Comparison of ENCODE assay signal across 13 cellular contexts in the genomic region with DNA sequence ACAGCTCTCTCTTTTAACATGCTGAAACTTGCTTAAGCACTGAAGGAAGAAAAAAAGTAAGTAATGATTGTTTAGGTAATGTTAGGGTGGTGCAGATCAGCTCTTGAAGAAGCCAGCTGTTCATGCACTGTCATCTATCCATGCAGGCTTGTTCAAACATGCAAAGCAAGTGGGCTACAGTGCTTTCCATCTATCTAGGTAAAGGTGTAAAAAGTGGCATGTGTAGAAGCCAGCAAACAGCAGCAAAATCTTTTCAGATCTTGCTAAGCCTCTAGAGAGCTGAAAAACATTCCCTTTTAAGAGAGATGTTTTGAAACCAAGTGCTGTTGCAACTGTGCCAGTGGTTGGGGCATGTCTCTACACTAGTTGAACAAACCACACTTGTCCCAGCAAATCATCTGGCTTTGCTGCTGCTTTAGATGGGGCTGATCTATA.
DNase-seq lines count a peak whose midpoint lies in the region; ATAC-seq and TF ChIP-seq lines count a peak whose summit lies in the region.
"Had no signal": no experiment of that assay in that cellular context is flagged by ENCODE, and none has a peak within 500 bp of the region (broad histone marks: within the 10 kb centered on the region; RNA-seq: fewer than 3 reads in every experiment).

No MANE protein-coding gene starts in this region.

- no peak for TF ChIP-seq CTCF in GM12865 (IDR thresholded peaks at IDR 0.05; ENCODE audit: insufficient read depth, low read depth, low read length, missing control alignments)

- no peak overlapping the region for H3K4me3 Mint-ChIP-seq in activated T-helper 1 cell treated with anti-CD3 and anti-CD28 coated beads, Interleukin-12 subunit alpha, Interleukin-12 subunit beta, Interleukin-2, Interleukin-4 antibody, amounts not matched to agents 30 ng/mL and 10 ng/mL and 1 ng/mL, durations not matched to agents 14 hours and 24 hours and 36 hours
- H3K4me3 Mint-ChIP-seq: brain; stimulated activated effector memory CD8-positive, alpha-beta T cell treated with anti-CD3 and anti-CD28 coated beads, Interleukin-12 subunit alpha, Interleukin-12 subunit beta, amount 100 ng/mL, for 72 hours had no signal

- no peaks in the 10 kb centered on the region for H3K9me3 Mint-ChIP-seq in activated T-helper 1 cell treated with anti-CD3 and anti-CD28 coated beads, Interleukin-12 subunit alpha, Interleukin-12 subunit beta, Interleukin-2, Interleukin-4 antibody, amounts not matched to agents 30 ng/mL and 10 ng/mL and 1 ng/mL, durations not matched to agents 14 hours and 24 hours and 36 hours

- ATAC-seq in GM21381 (IDR thresholded peaks at IDR 0.05; ENCODE audit: unreplicated experiment) (peak; percentile 67), HG03378 (IDR thresholded peaks at IDR 0.05; ENCODE audit: unreplicated experiment) (peak; percentile 94), GM19328 (IDR thresholded peaks at IDR 0.05; ENCODE audit: unreplicated experiment) (no peak)
- ATAC-seq: stimulated activated effector memory CD8-positive, alpha-beta T cell treated with anti-CD3 and anti-CD28 coated beads, Interleukin-12 subunit alpha, Interleukin-12 subunit beta, amount 100 ng/mL, for 72 hours had no signal

- peaks cover 4% of the 10 kb centered on the region for H3K27me3 Mint-ChIP-seq in activated T-helper 1 cell treated with anti-CD3 and anti-CD28 coated beads, Interleukin-12 subunit alpha, Interleukin-12 subunit beta, Interleukin-2, Interleukin-4 antibody, amounts not matched to agents 30 ng/mL and 10 ng/mL and 1 ng/mL, durations not matched to agents 14 hours and 24 hours and 36 hours (ENCODE audit: insufficient read depth)

- intact Hi-C loops in activated T-helper 1 cell treated with anti-CD3 and anti-CD28 coated beads, Interleukin-12 subunit alpha, Interleukin-12 subunit beta, Interleukin-2, Interleukin-4 antibody, amounts not matched to agents 30 ng/mL and 10 ng/mL and 1 ng/mL, durations not matched to agents 14 hours and 24 hours and 36 hours (cut with micrococcal nuclease) = no loop called here

- H3K27ac Mint-ChIP-seq in activated T-helper 1 cell treated with anti-CD3 and anti-CD28 coated beads, Interleukin-12 subunit alpha, Interleukin-12 subunit beta, Interleukin-2, Interleukin-4 antibody, amounts not matched to agents 30 ng/mL and 10 ng/mL and 1 ng/mL, durations not matched to agents 14 hours and 24 hours and 36 hours = no peak overlapping the region
- H3K27ac Mint-ChIP-seq: stimulated activated effector memory CD8-positive, alpha-beta T cell treated with anti-CD3 and anti-CD28 coated beads, Interleukin-12 subunit alpha, Interleukin-12 subunit beta, amount 100 ng/mL, for 72 hours had no signal

- no peaks in the 10 kb centered on the region for H3K36me3 Mint-ChIP-seq in activated T-helper 1 cell treated with anti-CD3 and anti-CD28 coated beads, Interleukin-12 subunit alpha, Interleukin-12 subunit beta, Interleukin-2, Interleukin-4 antibody, amounts not matched to agents 30 ng/mL and 10 ng/mL and 1 ng/mL, durations not matched to agents 14 hours and 24 hours and 36 hours (ENCODE audit: low read depth)
- H3K36me3 Mint-ChIP-seq: brain; stimulated activated effector memory CD8-positive, alpha-beta T cell treated with anti-CD3 and anti-CD28 coated beads, Interleukin-12 subunit alpha, Interleukin-12 subunit beta, amount 100 ng/mL, for 72 hours had no signal

- H3K4me3 ChIP-seq in GM12865 (ENCODE audit: low read depth, low read length) = no peak overlapping the region

- H3K4me1 Mint-ChIP-seq in activated T-helper 1 cell treated with anti-CD3 and anti-CD28 coated beads, Interleukin-12 subunit alpha, Interleukin-12 subunit beta, Interleukin-2, Interleukin-4 antibody, amounts not matched to agents 30 ng/mL and 10 ng/mL and 1 ng/mL, durations not matched to agents 14 hours and 24 hours and 36 hours (ENCODE audit: low read depth) = no peaks in the 10 kb centered on the region
- H3K4me1 Mint-ChIP-seq: stimulated activated effector memory CD8-positive, alpha-beta T cell treated with anti-CD3 and anti-CD28 coated beads, Interleukin-12 subunit alpha, Interleukin-12 subunit beta, amount 100 ng/mL, for 72 hours had no signal

- peak; percentile 84 for DNase-seq in GM12865 (ENCODE audit: low read depth)
- peak; percentile 53 for DNase-seq in amniotic epithelial cell (ENCODE audit: low read depth)
- no peak for DNase-seq in hepatic stellate cell (ENCODE audit: low spot score)
- no peak for DNase-seq in activated T-helper 1 cell treated with anti-CD3 and anti-CD28 coated beads, Interleukin-12 subunit alpha, Interleukin-12 subunit beta, Interleukin-2, Interleukin-4 antibody, amounts not matched to agents 30 ng/mL and 10 ng/mL and 1 ng/mL, durations not matched to agents 14 hours and 24 hours and 36 hours (ENCODE audit: low spot score)
- no peak for DNase-seq in nucleus accumbens (lab: John Stamatoyannopoulos, UW)
- DNase-seq: C1 segment of cervical spinal cord, H7, NCI-H226 had no signal

Comparison
In these comparisons a context has a peak if more than half of its experiments do, and no peak if none do; other contexts are left out.
1. DNase-seq: peak in GM12865 (single experiment) and amniotic epithelial cell (single experiment); none in hepatic stellate cell (single experiment), activated T-helper 1 cell treated with anti-CD3 and anti-CD28 coated beads, Interleukin-12 subunit alpha, Interleukin-12 subunit beta, Interleukin-2, Interleukin-4 antibody, amounts not matched to agents 30 ng/mL and 10 ng/mL and 1 ng/mL, durations not matched to agents 14 hours and 24 hours and 36 hours (single experiment) and nucleus accumbens (0 of 56).